In genomic region chr15:48421362-48421761, GRCh38 we compare ENCODE assay signal across 18 cellular contexts.
"Had no signal": no experiment of that assay in that cellular context is flagged by ENCODE, and none has a peak within 500 bp of the region (broad histone marks: within the 10 kb centered on the region; RNA-seq: fewer than 3 reads in every experiment).

No MANE protein-coding gene starts in this region.

- H3K27ac Mint-ChIP-seq: naive thymus-derived CD8-positive, alpha-beta T cell; progenitor cell of endocrine pancreas; stimulated activated effector memory CD8-positive, alpha-beta T cell treated with anti-CD3 and anti-CD28 coated beads, Interleukin-12 subunit alpha, Interleukin-12 subunit beta, amount 100 ng/mL, for 72 hours had no signal

- H3K4me3 ChIP-seq: coronary artery, hepatocyte, mucosa of descending colon, pancreas, right lobe of liver, tibial nerve had no signal

- H3K36me3 Mint-ChIP-seq: naive thymus-derived CD8-positive, alpha-beta T cell; stimulated activated effector memory CD8-positive, alpha-beta T cell treated with anti-CD3 and anti-CD28 coated beads, Interleukin-12 subunit alpha, Interleukin-12 subunit beta, amount 100 ng/mL, for 72 hours had no signal

- H3K27me3 Mint-ChIP-seq: progenitor cell of endocrine pancreas had no signal

- H3K4me2 ChIP-seq: hepatocyte had no signal

- DNase-seq: effector CD4-positive, alpha-beta T cell; foreskin melanocyte; head of caudate nucleus; islet precursor cell; mammary epithelial cell; mucosa of descending colon; naive thymus-derived CD8-positive, alpha-beta T cell; pancreas; right lobe of liver; stimulated activated CD4-positive, alpha-beta T cell treated with anti-CD3 and anti-CD28 coated beads, Interleukin-4, amount 100 ng/mL, for 1 hour; stimulated activated CD8-positive, alpha-beta memory T cell treated with anti-CD3 and anti-CD28 coated beads, Interleukin-4, amount 100 ng/mL, for 48 hours; stimulated activated naive CD8-positive, alpha-beta T cell treated with anti-CD3 and anti-CD28 coated beads, Interleukin-15, Interleukin-2, amounts not matched to agents 100 U/mL and 50 U/mL, for 24 hours had no signal

- H3K4me1 Mint-ChIP-seq: naive thymus-derived CD8-positive, alpha-beta T cell; stimulated activated effector memory CD8-positive, alpha-beta T cell treated with anti-CD3 and anti-CD28 coated beads, Interleukin-12 subunit alpha, Interleukin-12 subunit beta, amount 100 ng/mL, for 72 hours had no signal

- ATAC-seq: left lobe of liver; mucosa of descending colon; naive thymus-derived CD8-positive, alpha-beta T cell; pancreas; right lobe of liver; stimulated activated effector memory CD8-positive, alpha-beta T cell treated with anti-CD3 and anti-CD28 coated beads, Interleukin-12 subunit alpha, Interleukin-12 subunit beta, amount 100 ng/mL, for 72 hours; stimulated activated naive CD8-positive, alpha-beta T cell treated with anti-CD3 and anti-CD28 coated beads, Interleukin-15, Interleukin-2, amounts not matched to agents 100 U/mL and 50 U/mL, for 24 hours had no signal

- H3K4me3 Mint-ChIP-seq: naive thymus-derived CD8-positive, alpha-beta T cell; stimulated activated effector memory CD8-positive, alpha-beta T cell treated with anti-CD3 and anti-CD28 coated beads, Interleukin-12 subunit alpha, Interleukin-12 subunit beta, amount 100 ng/mL, for 72 hours had no signal

- H3K79me2 ChIP-seq: hepatocyte had no signal

- FAIRE-seq: pancreas had no signal

- H3K27me3 ChIP-seq: hepatocyte, pancreas, right lobe of liver, tibial nerve had no signal

- H2AFZ ChIP-seq: hepatocyte had no signal

- H3K9me3 ChIP-seq: mucosa of descending colon, pancreas, right lobe of liver, tibial nerve had no signal

- H3K9me3 Mint-ChIP-seq: naive thymus-derived CD8-positive, alpha-beta T cell; stimulated activated effector memory CD8-positive, alpha-beta T cell treated with anti-CD3 and anti-CD28 coated beads, Interleukin-12 subunit alpha, Interleukin-12 subunit beta, amount 100 ng/mL, for 72 hours had no signal

- H3K27ac ChIP-seq: hepatocyte, pancreas, right lobe of liver had no signal

- H3K4me1 ChIP-seq: pancreas had no signal

- H3K36me3 ChIP-seq: pancreas, right lobe of liver had no signal
